11 cellular contexts compared by ENCODE assay signal in the genomic region with DNA sequence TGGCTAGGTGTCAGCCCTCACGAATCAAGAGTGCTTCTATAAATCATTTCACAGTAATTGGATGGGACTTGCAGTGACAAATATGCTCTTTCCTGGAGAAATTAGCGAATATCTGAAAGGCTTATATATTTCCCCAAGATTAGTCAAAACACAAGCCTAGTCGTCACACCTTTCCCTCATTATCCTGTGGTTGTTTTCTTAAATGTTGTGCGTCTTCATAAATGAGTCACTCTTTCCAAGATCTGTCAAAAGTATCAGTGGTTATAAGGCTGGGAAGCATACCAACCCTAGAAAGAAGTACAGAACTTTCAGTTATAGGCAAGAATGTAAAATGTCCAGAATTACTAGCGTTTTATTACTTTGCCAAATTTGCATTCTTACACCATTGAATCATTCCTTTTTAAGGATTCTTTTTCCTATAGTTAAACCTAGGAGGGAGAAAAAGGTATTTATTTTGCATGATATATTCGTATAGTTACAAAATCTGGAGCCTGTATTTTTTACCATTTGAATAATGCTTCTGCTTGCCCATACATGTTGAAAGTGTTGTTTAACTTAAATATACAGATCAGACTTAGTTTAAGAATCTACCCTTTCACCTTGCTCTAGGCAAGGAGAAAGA. TPM values are rescaled to one million over a fixed set of nuclear protein-coding genes. Genes with fewer than 3 reads are reported as not detected.
DNase-seq lines count a peak whose midpoint lies in the region; ATAC-seq and TF ChIP-seq lines count a peak whose summit lies in the region.
"Had no signal": no experiment of that assay in that cellular context is flagged by ENCODE, and none has a peak within 500 bp of the region (broad histone marks: within the 10 kb centered on the region; RNA-seq: fewer than 3 reads in every experiment).

No MANE protein-coding gene starts in this region.

- H3K4me2 ChIP-seq in PC-3 (ENCODE audit: low read length), result peak overlapping the region; percentile 4; the same call in 1 of the 2 replicates
- H3K4me2 ChIP-seq in smooth muscle cell, result peak overlapping the region; percentile 66

- DNase-seq in GM12865 (ENCODE audit: low read depth) (peak; percentile 17), PC-3 (peak; percentile 45), fibroblast of gingiva (ENCODE audit: low read depth) (peak; percentile 96), smooth muscle cell (lab: John Stamatoyannopoulos, UW; ENCODE audit: unreplicated experiment) (no peak), DMS 273 (lab: John Stamatoyannopoulos, UW; ENCODE audit: unreplicated experiment) (no peak), inferior parietal cortex (ENCODE audit: extremely low spot score) (no peak), left colon (no peak)
- DNase-seq: activated CD8-positive, alpha-beta memory T cell treated with anti-CD3 and anti-CD28 coated beads for 24 hours had no signal

- CTCF ChIA-PET in PC-3 (lab: Charles Lee), result no interaction called here

- peaks cover 22% of the 10 kb centered on the region for H3K4me1 ChIP-seq in PC-3 (ENCODE audit: insufficient read depth, low read length)
- peaks cover 31% of the 10 kb centered on the region for H3K4me1 ChIP-seq in smooth muscle cell (ENCODE audit: low read depth)

- H3F3A ChIP-seq in PC-3 (ENCODE audit: low read length, unreplicated experiment) (no peaks in the 10 kb centered on the region), smooth muscle cell (ENCODE audit: low read depth) (peaks cover 27% of the 10 kb centered on the region)

- H2AFZ ChIP-seq in PC-3 (ENCODE audit: low read length) (no peak overlapping the region), smooth muscle cell (ENCODE audit: low read depth) (no peak overlapping the region)

- H3K4me3 ChIP-seq in GM12865 (ENCODE audit: low read depth, low read length), result no peak overlapping the region
- no peak overlapping the region for H3K4me3 ChIP-seq in PC-3 (ENCODE audit: low read length)
- H3K4me3 ChIP-seq in smooth muscle cell, result no peak overlapping the region

- POLR2A ChIA-PET in PC-3 (lab: Charles Lee; ENCODE audit: unreplicated experiment), result interaction anchor here (0.6 kb wide), 1 partner anchor 157 kb away, joined by 9 read pairs; no protein-coding TSS in a partner anchor

- no peaks in the 10 kb centered on the region for H3K9me2 ChIP-seq in PC-3 (replicated peaks; ENCODE audit: low read length)

- H4K20me1 ChIP-seq in PC-3 (ENCODE audit: low read length) (no peaks in the 10 kb centered on the region), smooth muscle cell (ENCODE audit: low read depth) (no peaks in the 10 kb centered on the region)

- 0 out of 2 replicates have a peak, but pooled peaks have one; percentile 15 for ATAC-seq in PC-3
- ATAC-seq in left colon, result no peak
- ATAC-seq: Panc1 had no signal

- H3K79me2 ChIP-seq in PC-3 (ENCODE audit: low read length) (no peaks in the 10 kb centered on the region), smooth muscle cell (ENCODE audit: low read depth) (no peaks in the 10 kb centered on the region)

- no TSS peak for BruUV-seq in PC-3 (replicated peaks; lab: Mats Ljungman, UMichigan)

- 15% methylated on average over 6 of the region's 6 CpGs for WGBS in smooth muscle cell (ENCODE audit: low lambda C conversion rate)

- H3K27ac ChIP-seq in PC-3 (ENCODE audit: low read length), result no peak overlapping the region
- peak overlapping the region; percentile 98 for H3K27ac ChIP-seq in smooth muscle cell (ENCODE audit: low read depth)

- no peak overlapping the region for H3K9ac ChIP-seq in PC-3 (ENCODE audit: low read length)
- H3K9ac ChIP-seq in smooth muscle cell (ENCODE audit: low read depth), result peak overlapping the region; percentile 90

- TF ChIP-seq CTCF in GM12865 (IDR thresholded peaks at IDR 0.05; ENCODE audit: insufficient read depth, low read depth, low read length, missing control alignments), result no peak
- TF ChIP-seq CTCF in PC-3 (conservative IDR thresholded peaks at IDR 0.05; ENCODE audit: low read depth, low read length), result no peak
- no peak for TF ChIP-seq CTCF in smooth muscle cell (IDR thresholded peaks at IDR 0.05; ENCODE audit: borderline replicate concordance, insufficient read depth, poor library complexity, severe bottlenecking)

- intact Hi-C loops in PC-3 (cut with micrococcal nuclease), result no loop called here
- intact Hi-C loops in left colon (cut with DNase I, micrococcal nuclease), result no loop called here

- H3K36me3 ChIP-seq in PC-3 (ENCODE audit: low read depth, low read length) (no peaks in the 10 kb centered on the region), smooth muscle cell (ENCODE audit: low read depth) (no peaks in the 10 kb centered on the region)

- H3K9me3 ChIP-seq in PC-3 (ENCODE audit: low read length) (no peaks in the 10 kb centered on the region), smooth muscle cell (replicated peaks; ENCODE audit: low read depth) (no peaks in the 10 kb centered on the region)

- no peaks in the 10 kb centered on the region for H3K27me3 ChIP-seq in PC-3 (ENCODE audit: low read length)
- no peaks in the 10 kb centered on the region for H3K27me3 ChIP-seq in smooth muscle cell (ENCODE audit: low read depth)

RNA-seq across cellular contexts. Expression of a gene that starts 33.6 kb away (rescaled TPM):
- total RNA-seq in PC-3 (2014; rRNA removed) (not detected in 2 replicates), smooth muscle cell (not detected in 2 replicates), left colon (not detected)
- not detected in 2 replicates for polyA plus RNA-seq in smooth muscle cell
- total RNA-seq: H1 had no signal
- polyA plus RNA-seq: H1, IgD-negative memory B cell had no signal

Comparison
In these comparisons a context has a peak if more than half of its experiments do, and no peak if none do; other contexts are left out.
1. DNase-seq: peak in GM12865 (single experiment), PC-3 (single experiment) and fibroblast of gingiva (single experiment); none in smooth muscle cell (single experiment), DMS 273 (single experiment), inferior parietal cortex (single experiment) and left colon (0 of 2).